In genomic region chr7:105423987-105424386, GRCh38 we compare ENCODE assay signal across 2 cellular contexts.
TF ChIP-seq lines count a peak whose summit lies in the region.

No MANE protein-coding gene starts in this region.

TF ChIP-seq in HepG2, 621 proteins besides CTCF, POLR2A, EP300 and RAD21:
- TF ChIP-seq NFIC (IDR thresholded peaks at IDR 0.05; ENCODE audit: low read length), result no peak
- peak; percentile 58 for TF ChIP-seq PCBP2 (optimal IDR thresholded peaks at IDR 0.05; ENCODE audit: low read depth, low read length, poor library complexity, severe bottlenecking)
- TF ChIP-seq JARID2 (CRISPR knock-in tag; IDR thresholded peaks at IDR 0.05; ENCODE audit: insufficient replicate concordance), result no peak
- no peak for TF ChIP-seq JDP2 (CRISPR knock-in tag; IDR thresholded peaks at IDR 0.05; ENCODE audit: borderline replicate concordance)
- no peak for TF ChIP-seq ZNF724P (CRISPR knock-in tag; IDR thresholded peaks at IDR 0.05; ENCODE audit: borderline replicate concordance)
- no peak for TF ChIP-seq HOXA7 (CRISPR knock-in tag; IDR thresholded peaks at IDR 0.05)
- TF ChIP-seq HNRNPK (IDR thresholded peaks at IDR 0.05; ENCODE audit: low read depth, low read length, poor library complexity, severe bottlenecking), result peak; percentile 19
- TF ChIP-seq KLF9 (CRISPR knock-in tag; IDR thresholded peaks at IDR 0.05; ENCODE audit: low read depth), result no peak

TF ChIP-seq in K562, 482 proteins besides CTCF, POLR2A, EP300 and RAD21:
- no peak for TF ChIP-seq HDAC6 (IDR thresholded peaks at IDR 0.05; ENCODE audit: low read depth, low read length)
- peak; percentile 61 for TF ChIP-seq ZNF512 (tag; IDR thresholded peaks at IDR 0.05)
